In genomic region chr13:75486146-75486545, GRCh38 we compare ENCODE assay signal across 18 cellular contexts. TPM values are rescaled to one million over a fixed set of nuclear protein-coding genes. Genes with fewer than 3 reads are reported as not detected.
DNase-seq lines count a peak whose midpoint lies in the region; ATAC-seq, FAIRE-seq and TF ChIP-seq lines count a peak whose summit lies in the region.
"Had no signal": no experiment of that assay in that cellular context is flagged by ENCODE, and none has a peak within 500 bp of the region (broad histone marks: within the 10 kb centered on the region; RNA-seq: fewer than 3 reads in every experiment).

No MANE protein-coding gene starts in this region.

- H3K27ac ChIP-seq in PC-3 (ENCODE audit: low read length) = peak overlapping the region; percentile 69
- H3K27ac ChIP-seq: esophagus muscularis mucosa, heart right ventricle, upper lobe of left lung had no signal

- ATAC-seq in PC-3 = no peak
- no peak for ATAC-seq in GM18858 (IDR thresholded peaks at IDR 0.05; ENCODE audit: unreplicated experiment)
- ATAC-seq in HG02588 (IDR thresholded peaks at IDR 0.05; ENCODE audit: unreplicated experiment) = no peak
- ATAC-seq: activated CD8-positive, alpha-beta T cell treated with anti-CD3 and anti-CD28 coated beads for 36 hours; heart right ventricle; left lobe of liver had no signal

- no peaks in the 10 kb centered on the region for H3K9me3 Mint-ChIP-seq in activated T-cell treated with anti-CD3 and anti-CD28 coated beads, Interleukin-2, amount 50 U/mL, for 24 hours
- no peaks in the 10 kb centered on the region for H3K9me3 Mint-ChIP-seq in activated naive CD8-positive, alpha-beta T cell treated with anti-CD3 and anti-CD28 coated beads for 36 hours
- H3K9me3 Mint-ChIP-seq: activated CD8-positive, alpha-beta T cell treated with anti-CD3 and anti-CD28 coated beads for 36 hours; dendritic cell treated with granulocyte-macrophage colony-stimulating factor and Interleukin-4, amounts not matched to agents 40 ng/mL and 50 ng/mL, for 4 days had no signal

- no peak for FAIRE-seq in urothelium cell line (lab: Jason Lieb, UNC)

- H3K9ac ChIP-seq in PC-3 (ENCODE audit: low read length) = peak overlapping the region; percentile 21; the same call in 1 of the 2 replicates

- no peaks in the 10 kb centered on the region for H4K20me1 ChIP-seq in PC-3 (ENCODE audit: low read length)

- H3K27me3 Mint-ChIP-seq in activated T-cell treated with anti-CD3 and anti-CD28 coated beads, Interleukin-2, amount 50 U/mL, for 24 hours = peaks cover 42% of the 10 kb centered on the region
- peaks cover 68% of the 10 kb centered on the region for H3K27me3 Mint-ChIP-seq in activated naive CD8-positive, alpha-beta T cell treated with anti-CD3 and anti-CD28 coated beads for 36 hours

- BruUV-seq in PC-3 (replicated peaks; lab: Mats Ljungman, UMichigan) = no TSS peak

- H3K27ac Mint-ChIP-seq in activated T-cell treated with anti-CD3 and anti-CD28 coated beads, Interleukin-2, amount 50 U/mL, for 24 hours = peak overlapping the region; percentile 63
- no peak overlapping the region for H3K27ac Mint-ChIP-seq in activated naive CD8-positive, alpha-beta T cell treated with anti-CD3 and anti-CD28 coated beads for 36 hours
- H3K27ac Mint-ChIP-seq: activated CD8-positive, alpha-beta T cell treated with anti-CD3 and anti-CD28 coated beads for 36 hours; dendritic cell treated with granulocyte-macrophage colony-stimulating factor and Interleukin-4, amounts not matched to agents 40 ng/mL and 50 ng/mL, for 4 days had no signal

- peaks cover 35% of the 10 kb centered on the region for H3K4me1 ChIP-seq in PC-3 (ENCODE audit: insufficient read depth, low read length)

- H3K9me3 ChIP-seq in PC-3 (ENCODE audit: low read length) = no peaks in the 10 kb centered on the region
- H3K9me3 ChIP-seq: esophagus muscularis mucosa, HAP-1, heart right ventricle, upper lobe of left lung had no signal

- POLR2A ChIA-PET in PC-3 (lab: Charles Lee; ENCODE audit: unreplicated experiment) = interaction anchor here (0.6 kb wide), 1 partner anchor 277 kb away, joined by 12 read pairs; no protein-coding TSS in a partner anchor

- peaks cover 50% of the 10 kb centered on the region for H3K4me1 Mint-ChIP-seq in activated T-cell treated with anti-CD3 and anti-CD28 coated beads, Interleukin-2, amount 50 U/mL, for 24 hours (ENCODE audit: low read depth)
- peaks cover 28% of the 10 kb centered on the region for H3K4me1 Mint-ChIP-seq in activated naive CD8-positive, alpha-beta T cell treated with anti-CD3 and anti-CD28 coated beads for 36 hours

- no peak overlapping the region for H3K4me3 Mint-ChIP-seq in activated T-cell treated with anti-CD3 and anti-CD28 coated beads, Interleukin-2, amount 50 U/mL, for 24 hours
- H3K4me3 Mint-ChIP-seq in activated naive CD8-positive, alpha-beta T cell treated with anti-CD3 and anti-CD28 coated beads for 36 hours = no peak overlapping the region
- H3K4me3 Mint-ChIP-seq: activated CD8-positive, alpha-beta T cell treated with anti-CD3 and anti-CD28 coated beads for 36 hours; dendritic cell treated with granulocyte-macrophage colony-stimulating factor and Interleukin-4, amounts not matched to agents 40 ng/mL and 50 ng/mL, for 4 days had no signal

- H3K4me2 ChIP-seq in PC-3 (ENCODE audit: low read length) = peak overlapping the region; percentile 56; the same call in 1 of the 2 replicates

- no peak overlapping the region for H3K4me3 ChIP-seq in PC-3 (ENCODE audit: low read length)
- H3K4me3 ChIP-seq: esophagus muscularis mucosa, HAP-1, heart right ventricle, upper lobe of left lung had no signal

- H3K27me3 ChIP-seq in PC-3 (ENCODE audit: low read length) = no peaks in the 10 kb centered on the region
- H3K27me3 ChIP-seq: upper lobe of left lung had no signal

- CTCF ChIA-PET in PC-3 (lab: Charles Lee) = no interaction called here

- peaks cover 4% of the 10 kb centered on the region for H3K36me3 Mint-ChIP-seq in activated T-cell treated with anti-CD3 and anti-CD28 coated beads, Interleukin-2, amount 50 U/mL, for 24 hours (ENCODE audit: low read depth)
- H3K36me3 Mint-ChIP-seq in activated naive CD8-positive, alpha-beta T cell treated with anti-CD3 and anti-CD28 coated beads for 36 hours = no peaks in the 10 kb centered on the region

- H3K79me2 ChIP-seq in PC-3 (ENCODE audit: low read length) = no peaks in the 10 kb centered on the region; the same call in 1 of the 2 replicates

- peak overlapping the region; percentile 35; the same call in 1 of the 2 replicates for H2AFZ ChIP-seq in PC-3 (ENCODE audit: low read length)

- DNase-seq in activated T-cell treated with anti-CD3 and anti-CD28 coated beads, Interleukin-2, amount 50 U/mL, for 24 hours = no peak
- DNase-seq in activated T-cell treated with anti-CD3 and anti-CD28 coated beads, Interleukin-2, amount 50 U/mL, for 1 hour = no peak
- DNase-seq in PC-3 = no peak
- DNase-seq in iPS-NIHi11 (ENCODE audit: low spot score) = peak; percentile 14
- peak; percentile 12 for DNase-seq in urothelium cell line (ENCODE audit: low spot score)
- DNase-seq in activated naive CD8-positive, alpha-beta T cell treated with anti-CD3 and anti-CD28 coated beads for 36 hours = no peak
- DNase-seq: ACHN; activated CD8-positive, alpha-beta T cell treated with anti-CD3 and anti-CD28 coated beads for 36 hours; COR-L47; heart right ventricle; SHP77; upper lobe of left lung had no signal

- no peaks in the 10 kb centered on the region for H3K9me2 ChIP-seq in PC-3 (replicated peaks; ENCODE audit: low read length)

- intact Hi-C loops in PC-3 (cut with micrococcal nuclease) = no loop called here

- no peak for TF ChIP-seq CTCF in PC-3 (conservative IDR thresholded peaks at IDR 0.05; ENCODE audit: low read depth, low read length)

- no peaks in the 10 kb centered on the region for H3F3A ChIP-seq in PC-3 (ENCODE audit: low read length, unreplicated experiment)

- no peaks in the 10 kb centered on the region for H3K36me3 ChIP-seq in PC-3 (ENCODE audit: low read depth, low read length)
- H3K36me3 ChIP-seq: esophagus muscularis mucosa, HAP-1, heart right ventricle, upper lobe of left lung had no signal

RNA-seq across cellular contexts. Expression of gene TBC1D4, which starts 4.2 kb away (rescaled TPM):
- total RNA-seq in PC-3 (2014; rRNA removed) = 15.1 and 22.3 TPM in 2 replicates
- 10 to 100 TPM; 41.7 to 46.1 TPM for total RNA-seq in activated naive CD8-positive, alpha-beta T cell treated with anti-CD3 and anti-CD28 coated beads for 36 hours

RNA-seq across cellular contexts. Expression of gene COMMD6, which starts 51.5 kb away (rescaled TPM):
- total RNA-seq in PC-3 (2014; rRNA removed) = 37.8 and 46.7 TPM in 2 replicates
- total RNA-seq in activated naive CD8-positive, alpha-beta T cell treated with anti-CD3 and anti-CD28 coated beads for 36 hours = 10 to 100 TPM; 94.1 to 98.1 TPM

Comparison
In these comparisons a context has a peak if more than half of its experiments do, and no peak if none do; other contexts are left out.
1. DNase-seq: peak in iPS-NIHi11 (single experiment) and urothelium cell line (single experiment); none in activated T-cell treated with anti-CD3 and anti-CD28 coated beads, Interleukin-2, amount 50 U/mL, for 24 hours (single experiment), activated T-cell treated with anti-CD3 and anti-CD28 coated beads, Interleukin-2, amount 50 U/mL, for 1 hour (single experiment), PC-3 (single experiment) and activated naive CD8-positive, alpha-beta T cell treated with anti-CD3 and anti-CD28 coated beads for 36 hours (single experiment).